8 cellular contexts compared by ENCODE assay signal in genomic region chr20:35269055-35269781, GRCh38. TPM values are rescaled to one million over a fixed set of nuclear protein-coding genes. Genes with fewer than 3 reads are reported as not detected.
DNase-seq lines count a peak whose midpoint lies in the region; ATAC-seq and TF ChIP-seq lines count a peak whose summit lies in the region.

No MANE protein-coding gene starts in this region.

- H3K27me3 ChIP-seq in BE2C (no peaks in the 10 kb centered on the region), neural cell (ENCODE audit: insufficient read depth, low read depth, low read length) (no peaks in the 10 kb centered on the region)

- DNase-seq in BE2C (peak; percentile 86), GM20000 (ENCODE audit: low spot score) (peak; percentile 79), NCI-H82 (lab: John Stamatoyannopoulos, UW) (peak; percentile 83), fibroblast of peridontal ligament (ENCODE audit: extremely low read depth) (peak; percentile 55)
- DNase-seq in activated T-cell treated with anti-CD3 and anti-CD28 coated beads, Interleukin-2, amount 50 U/mL, for 24 hours = peak; percentile 65

- H3K9ac ChIP-seq in neural cell (ENCODE audit: low read length) = no peak overlapping the region

- H3K9me2 ChIP-seq in neural cell (ENCODE audit: insufficient read depth, low read length) = no peaks in the 10 kb centered on the region

- no peak overlapping the region for H3K27ac Mint-ChIP-seq in activated T-cell treated with anti-CD3 and anti-CD28 coated beads, Interleukin-2, amount 50 U/mL, for 24 hours

- no peak overlapping the region for H3K27ac ChIP-seq in neural cell (ENCODE audit: low read length)

- ATAC-seq in HG02610 (IDR thresholded peaks at IDR 0.05; ENCODE audit: unreplicated experiment) (no peak), GM19035 (IDR thresholded peaks at IDR 0.05; ENCODE audit: unreplicated experiment) (no peak)

- H2AFZ ChIP-seq in neural cell (ENCODE audit: low read depth, low read length) = no peak overlapping the region

- peak; percentile 74 for TF ChIP-seq RAD21 in neural cell (conservative IDR thresholded peaks at IDR 0.05)

- H3K9me3 Mint-ChIP-seq in activated T-cell treated with anti-CD3 and anti-CD28 coated beads, Interleukin-2, amount 50 U/mL, for 24 hours = no peaks in the 10 kb centered on the region

- TF ChIP-seq CTCF in BE2C (IDR thresholded peaks at IDR 0.05; ENCODE audit: low read depth, low read length) (peak; percentile 93), GM20000 (IDR thresholded peaks at IDR 0.05; ENCODE audit: extremely low read depth, missing control alignments) (peak; percentile 77), neural cell (IDR thresholded peaks at IDR 0.05; ENCODE audit: poor library complexity, severe bottlenecking) (peak; percentile 76)

- H3K9me3 ChIP-seq in BE2C = no peaks in the 10 kb centered on the region
- H3K9me3 ChIP-seq in neural cell (ENCODE audit: low read length) = no peaks in the 10 kb centered on the region

- TF ChIP-seq EP300 in neural cell (conservative IDR thresholded peaks at IDR 0.05; ENCODE audit: poor library complexity, severe bottlenecking) = no peak

- no peak overlapping the region for H3K4me3 ChIP-seq in BE2C (ENCODE audit: low read depth, low read length)
- H3K4me3 ChIP-seq in neural cell (ENCODE audit: low read length) = no peak overlapping the region

- no peak overlapping the region for H3K4me3 Mint-ChIP-seq in activated T-cell treated with anti-CD3 and anti-CD28 coated beads, Interleukin-2, amount 50 U/mL, for 24 hours

- H4K20me1 ChIP-seq in neural cell (ENCODE audit: insufficient read depth) = no peaks in the 10 kb centered on the region

- H3K4me1 ChIP-seq in BE2C = no peaks in the 10 kb centered on the region

- H3K4me2 ChIP-seq in neural cell (ENCODE audit: low read length) = no peak overlapping the region

- no peaks in the 10 kb centered on the region for H3F3A ChIP-seq in neural cell (ENCODE audit: insufficient read depth, low read length, poor library complexity, severe bottlenecking)

- H3K36me3 Mint-ChIP-seq in activated T-cell treated with anti-CD3 and anti-CD28 coated beads, Interleukin-2, amount 50 U/mL, for 24 hours (ENCODE audit: low read depth) = peaks cover 71% of the 10 kb centered on the region

- H3K4me1 Mint-ChIP-seq in activated T-cell treated with anti-CD3 and anti-CD28 coated beads, Interleukin-2, amount 50 U/mL, for 24 hours (ENCODE audit: low read depth) = peaks cover 3% of the 10 kb centered on the region

- H3K79me2 ChIP-seq in neural cell (replicated peaks; ENCODE audit: insufficient read depth, low read length) = no peaks in the 10 kb centered on the region

- no peaks in the 10 kb centered on the region for H3K27me3 Mint-ChIP-seq in activated T-cell treated with anti-CD3 and anti-CD28 coated beads, Interleukin-2, amount 50 U/mL, for 24 hours

- no peaks in the 10 kb centered on the region for H3K36me3 ChIP-seq in BE2C
- no peaks in the 10 kb centered on the region for H3K36me3 ChIP-seq in neural cell (ENCODE audit: insufficient read depth, low read length)

TF ChIP-seq in neural cell, 6 proteins besides CTCF, POLR2A, EP300 and RAD21:
- TF ChIP-seq POLR2AphosphoS5 (IDR thresholded peaks at IDR 0.05) (no peak), SMC3 (conservative IDR thresholded peaks at IDR 0.05; ENCODE audit: poor library complexity) (peak; percentile 81)

RNA-seq across cellular contexts. Expression of gene MMP24OS, which starts 8.7 kb away (rescaled TPM):
- polyA plus RNA-seq in BE2C (2012; ENCODE audit: insufficient read depth, insufficient read length, low read depth) = 127 TPM
- polyA plus RNA-seq in neural cell = 7.7 and 8.3 TPM in 2 replicates
- 4.9 and 6.7 TPM in 2 replicates for polyA minus RNA-seq in neural cell

RNA-seq across cellular contexts. Expression of gene EIF6, which starts 15.4 kb away (rescaled TPM):
- 610 TPM for polyA plus RNA-seq in BE2C (2012; ENCODE audit: insufficient read depth, insufficient read length, low read depth)
- 143 and 154 TPM in 2 replicates for polyA plus RNA-seq in neural cell
- 66.2 and 73.3 TPM in 2 replicates for polyA minus RNA-seq in neural cell

RNA-seq across cellular contexts. Expression of gene FAM83C, which starts 23.0 kb away (rescaled TPM):
- not detected for polyA plus RNA-seq in BE2C (2012; ENCODE audit: insufficient read depth, insufficient read length, low read depth)
- polyA plus RNA-seq in neural cell = not detected in 2 replicates
- not detected in 2 replicates for polyA minus RNA-seq in neural cell

RNA-seq across cellular contexts. Expression of gene MMP24, which starts 42.7 kb away (rescaled TPM):
- polyA plus RNA-seq in BE2C (2012; ENCODE audit: insufficient read depth, insufficient read length, low read depth) = 15.3 TPM
- polyA plus RNA-seq in neural cell = 57.4 and 68.9 TPM in 2 replicates
- 127 and 135 TPM in 2 replicates for polyA minus RNA-seq in neural cell
